Comparison of ENCODE assay signal across 25 cellular contexts in genomic region chr12:75661927-75662326, GRCh38.
DNase-seq lines count a peak whose midpoint lies in the region; ATAC-seq and TF ChIP-seq lines count a peak whose summit lies in the region.
"Had no signal": no experiment of that assay in that cellular context is flagged by ENCODE, and none has a peak within 500 bp of the region (broad histone marks: within the 10 kb centered on the region; RNA-seq: fewer than 3 reads in every experiment).

No MANE protein-coding gene starts in this region.

- H3K27ac ChIP-seq in vagina, result peak overlapping the region; percentile 52
- H3K27ac ChIP-seq: 22Rv1, ascending aorta, colonic mucosa, prostate gland, spleen, transverse colon had no signal

- peaks cover 16% of the 10 kb centered on the region for H3K4me1 ChIP-seq in vagina
- H3K4me1 ChIP-seq: prostate gland, spleen had no signal

- in situ Hi-C loops in astrocyte of the cerebellum (cut with HindIII; ENCODE audit: low sequenced_read_pairs), result no loop called here

- TF ChIP-seq CTCF in astrocyte of the cerebellum (IDR thresholded peaks at IDR 0.05; ENCODE audit: low read depth, low read length, missing control alignments) (no peak), fibroblast of pulmonary artery (IDR thresholded peaks at IDR 0.05; ENCODE audit: low read length, missing control alignments) (no peak), vagina (IDR thresholded peaks at IDR 0.05) (no peak)

- H3K36me3 ChIP-seq in vagina, result no peaks in the 10 kb centered on the region
- H3K36me3 ChIP-seq: ascending aorta, colonic mucosa, prostate gland, spleen, transverse colon had no signal

- H3K4me3 ChIP-seq in astrocyte of the cerebellum (ENCODE audit: low read depth, low read length) (no peak overlapping the region), fibroblast of pulmonary artery (replicated peaks; ENCODE audit: low read depth, low read length) (no peak overlapping the region), vagina (no peak overlapping the region)
- H3K4me3 ChIP-seq: ascending aorta, colonic mucosa, K562, prostate gland, spleen, transverse colon had no signal

- H3K9me3 ChIP-seq in vagina, result no peaks in the 10 kb centered on the region
- H3K9me3 ChIP-seq: ascending aorta, colonic mucosa, prostate gland, spleen, transverse colon had no signal

- no peak for ATAC-seq in GM18502 (IDR thresholded peaks at IDR 0.05; ENCODE audit: poor library complexity, unreplicated experiment)
- ATAC-seq: activated T-cell treated with anti-CD3 and anti-CD28 coated beads, Interleukin-2, amount 50 U/mL, for 4 hours; K562; stimulated activated naive CD8-positive, alpha-beta T cell treated with anti-CD3 and anti-CD28 coated beads, Interleukin-15, amount 100 ng/mL, for 72 hours had no signal

- intact Hi-C loops in vagina (cut with DNase I), result no loop called here

- no peaks in the 10 kb centered on the region for H3K27me3 ChIP-seq in vagina
- H3K27me3 ChIP-seq: ascending aorta, colonic mucosa, spleen, transverse colon had no signal

- TF ChIP-seq POLR2A in vagina (IDR thresholded peaks at IDR 0.05), result no peak

- DNase-seq in NCI-H2029 (lab: John Stamatoyannopoulos, UW), result peak; percentile 7
- no peak for DNase-seq in NCI-H2029 treated with DMSO at 0.1 percent for 48 hours (lab: John Stamatoyannopoulos, UW)
- DNase-seq in astrocyte of the cerebellum (ENCODE audit: low read depth), result peak; percentile 81
- DNase-seq in fibroblast of pulmonary artery (ENCODE audit: low read depth), result peak; percentile 62
- DNase-seq in vagina (ENCODE audit: extremely low spot score in 2 of 2), result no peak
- DNase-seq in retina, result no peak
- DNase-seq in stimulated activated CD4-positive, alpha-beta T cell treated with anti-CD3 and anti-CD28 coated beads, Interleukin-12 subunit alpha, Interleukin-12 subunit beta, amount 100 ng/mL, for 4 hours, result no peak
- DNase-seq: activated naive CD4-positive, alpha-beta T cell treated with anti-CD3 and anti-CD28 coated beads, Interleukin-2, amount 10 ng/mL, durations not matched to agents 7 days and 5 days; activated T-cell treated with anti-CD3 and anti-CD28 coated beads, Interleukin-2, amount 50 U/mL, for 4 hours; colonic mucosa; COR-L47; DND-41; hippocampal formation; NCI-H187; NCI-H446 treated with DMSO at 0.1 percent for 48 hours; NK-92 treated with Interleukin-12 subunit alpha and Interleukin-12 subunit beta, amount 100 ng/mL, for 24 hours; spleen; stimulated activated CD4-positive, alpha-beta T cell treated with anti-CD3 and anti-CD28 coated beads, Interleukin-4, amount 100 ng/mL, for 4 hours; stimulated activated naive CD8-positive, alpha-beta T cell treated with anti-CD3 and anti-CD28 coated beads, Interleukin-15, amount 100 ng/mL, for 72 hours; transverse colon had no signal

Comparison
In these comparisons a context has a peak if more than half of its experiments do, and no peak if none do; other contexts are left out.
1. DNase-seq: peak in NCI-H2029 (single experiment), astrocyte of the cerebellum (single experiment) and fibroblast of pulmonary artery (single experiment); none in NCI-H2029 treated with DMSO at 0.1 percent for 48 hours (single experiment), vagina (0 of 2), retina (single experiment) and stimulated activated CD4-positive, alpha-beta T cell treated with anti-CD3 and anti-CD28 coated beads, Interleukin-12 subunit alpha, Interleukin-12 subunit beta, amount 100 ng/mL, for 4 hours (single experiment).